In the genomic region with DNA sequence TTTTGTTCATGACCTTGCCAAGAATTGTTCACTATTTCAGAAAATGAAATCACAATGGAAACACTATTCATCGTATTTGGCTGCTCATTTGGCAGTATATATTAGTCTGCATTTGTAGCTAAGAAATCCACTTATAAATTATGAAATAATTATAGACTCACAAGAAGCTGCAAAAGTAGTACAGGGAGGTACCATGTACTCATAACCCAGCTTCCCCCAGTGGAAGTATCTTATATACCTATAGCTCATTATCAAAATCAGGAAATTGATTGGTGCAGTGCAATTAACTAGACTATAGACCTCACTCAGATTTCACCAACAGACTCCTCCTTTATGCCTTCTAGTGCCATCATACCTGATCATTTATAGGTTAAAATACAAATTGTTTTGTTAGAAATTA, we compare ENCODE assay signal across 3 cellular contexts.
"Had no signal": no experiment of that assay in that cellular context is flagged by ENCODE, and none has a peak within 500 bp of the region (broad histone marks: within the 10 kb centered on the region; RNA-seq: fewer than 3 reads in every experiment).

No MANE protein-coding gene starts in this region.

- DNase-seq: GDM1, GF-D8 had no signal

- ATAC-seq: GM12878 had no signal

- H3K4me3 ChIP-seq: GM12878 had no signal
